Comparison of ENCODE assay signal across 1 cellular context in the genomic region with DNA sequence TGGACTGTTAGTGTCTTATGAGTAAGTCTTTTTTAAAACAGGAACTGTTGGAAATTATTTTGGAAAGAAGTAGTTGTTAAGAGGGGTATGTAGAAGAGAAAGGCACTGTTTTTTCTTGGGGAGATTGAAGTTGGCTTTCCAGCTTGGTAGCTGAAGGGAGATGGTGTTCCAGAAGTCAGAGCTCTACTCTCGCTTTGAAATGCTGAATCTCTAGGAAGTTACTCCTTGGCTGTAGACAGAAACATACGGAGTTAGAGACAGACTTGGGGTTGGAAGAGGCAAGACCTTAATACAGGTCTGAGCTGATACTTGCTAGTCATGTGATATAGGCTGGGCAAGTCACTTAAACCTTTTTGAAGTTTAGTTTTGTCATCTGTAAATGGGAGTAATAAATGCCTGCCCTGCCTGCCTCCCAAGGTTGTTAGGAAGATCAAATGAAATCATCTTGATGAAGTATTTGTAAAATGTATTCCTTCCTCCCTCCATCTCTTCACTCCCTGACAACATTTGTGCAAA.
TF ChIP-seq lines count a peak whose summit lies in the region.

No MANE protein-coding gene starts in this region.

TF ChIP-seq in HEK293T, 16 proteins besides CTCF, POLR2A, EP300 and RAD21 (continued from another document):
- TF ChIP-seq, protein P1, sequence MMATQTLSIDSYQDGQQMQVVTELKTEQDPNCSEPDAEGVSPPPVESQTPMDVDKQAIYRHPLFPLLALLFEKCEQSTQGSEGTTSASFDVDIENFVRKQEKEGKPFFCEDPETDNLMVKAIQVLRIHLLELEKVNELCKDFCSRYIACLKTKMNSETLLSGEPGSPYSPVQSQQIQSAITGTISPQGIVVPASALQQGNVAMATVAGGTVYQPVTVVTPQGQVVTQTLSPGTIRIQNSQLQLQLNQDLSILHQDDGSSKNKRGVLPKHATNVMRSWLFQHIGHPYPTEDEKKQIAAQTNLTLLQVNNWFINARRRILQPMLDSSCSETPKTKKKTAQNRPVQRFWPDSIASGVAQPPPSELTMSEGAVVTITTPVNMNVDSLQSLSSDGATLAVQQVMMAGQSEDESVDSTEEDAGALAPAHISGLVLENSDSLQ (IDR thresholded peaks at IDR 0.05): no peak
- TF ChIP-seq LEF1 (IDR thresholded peaks at IDR 0.05; ENCODE audit: borderline replicate concordance) (no peak), FOXK2 (IDR thresholded peaks at IDR 0.05) (no peak), TARDBP (IDR thresholded peaks at IDR 0.05) (no peak), ZNF384 (IDR thresholded peaks at IDR 0.05) (no peak), L3MBTL2 (conservative IDR thresholded peaks at IDR 0.05) (no peak), SUZ12 (IDR thresholded peaks at IDR 0.05) (no peak), NFRKB (IDR thresholded peaks at IDR 0.05) (no peak)
